ENCODE assay signal across 20 cellular contexts in genomic region chr18:79578396-79579260, GRCh38.
DNase-seq lines count a peak whose midpoint lies in the region; ATAC-seq and TF ChIP-seq lines count a peak whose summit lies in the region.
"Had no signal": no experiment of that assay in that cellular context is flagged by ENCODE, and none has a peak within 500 bp of the region (broad histone marks: within the 10 kb centered on the region; RNA-seq: fewer than 3 reads in every experiment).

No MANE protein-coding gene starts in this region.

- peak overlapping the region; percentile 5 for H2AK5ac ChIP-seq in neuronal stem cell (ENCODE audit: low read depth, low read length)

- no peak overlapping the region for H2BK15ac ChIP-seq in neuronal stem cell (ENCODE audit: low read length)

- H3K27ac ChIP-seq in neuronal stem cell (replicated peaks; ENCODE audit: low read length) = no peak overlapping the region
- H3K27ac ChIP-seq in aorta (ENCODE audit: low read depth in 1 of 2, low read length in 2 of 2) = no peak overlapping the region
- H3K27ac ChIP-seq: 22Rv1, breast epithelium, prostate gland had no signal

- H3K9me3 Mint-ChIP-seq in natural killer cell treated with Interleukin-12 subunit alpha and Interleukin-12 subunit beta and Interleukin-15 and Interleukin-18, amount 100 ng/mL, for 72 hours = no peaks in the 10 kb centered on the region
- peaks cover 0 to 2% of the 10 kb centered on the region in 2 donors for H3K9me3 Mint-ChIP-seq in natural killer cell

- DNase-seq in DMS 273 (lab: John Stamatoyannopoulos, UW; ENCODE audit: unreplicated experiment) (peak; percentile 19), DMS 273 treated with DMSO at 0.1 percent for 48 hours (lab: John Stamatoyannopoulos, UW) (no peak), natural killer cell (no peak), neuronal stem cell (ENCODE audit: low spot score) (no peak), aorta (peak; percentile 41 to 69), NCI-H345 (lab: John Stamatoyannopoulos, UW) (no peak), NCI-H526 (lab: John Stamatoyannopoulos, UW) (no peak)
- DNase-seq in natural killer cell treated with Interleukin-12 subunit alpha and Interleukin-12 subunit beta and Interleukin-15 and Interleukin-18, amount 100 ng/mL, for 72 hours (ENCODE audit: low spot score) = peak; percentile 59
- DNase-seq: Calu3, KG1, mammary epithelial cell, naive B cell, NCI-H82, SK-N-SH, T1000 had no signal

- no peak overlapping the region for H4K91ac ChIP-seq in neuronal stem cell (ENCODE audit: low read depth, low read length, poor library complexity)

- no peak overlapping the region for H3K27ac Mint-ChIP-seq in natural killer cell treated with Interleukin-12 subunit alpha and Interleukin-12 subunit beta and Interleukin-15 and Interleukin-18, amount 100 ng/mL, for 72 hours
- no peak overlapping the region for H3K27ac Mint-ChIP-seq in natural killer cell
- H3K27ac Mint-ChIP-seq: naive B cell had no signal

- no peak overlapping the region for H2AFZ ChIP-seq in neuronal stem cell (ENCODE audit: low read length)

- H3K14ac ChIP-seq in neuronal stem cell (ENCODE audit: low read length) = no peak overlapping the region

- peaks cover 0 to 5% of the 10 kb centered on the region in 2 donors for H3K4me1 ChIP-seq in neuronal stem cell (ENCODE audit: control insufficient read depth in 2 of 2, insufficient read depth in 1 of 2, low read depth in 1 of 2, low read length in 2 of 2)
- no peaks in the 10 kb centered on the region for H3K4me1 ChIP-seq in aorta (ENCODE audit: control insufficient read depth in 1 of 2, insufficient read depth in 2 of 2, low read length in 2 of 2)

- no peaks in the 10 kb centered on the region for H3K27me3 Mint-ChIP-seq in natural killer cell treated with Interleukin-12 subunit alpha and Interleukin-12 subunit beta and Interleukin-15 and Interleukin-18, amount 100 ng/mL, for 72 hours
- H3K27me3 Mint-ChIP-seq in natural killer cell (ENCODE audit: low read depth in 2 of 2) = no peaks in the 10 kb centered on the region
- H3K27me3 Mint-ChIP-seq: naive B cell had no signal

- no peaks in the 10 kb centered on the region for H3K36me3 Mint-ChIP-seq in natural killer cell treated with Interleukin-12 subunit alpha and Interleukin-12 subunit beta and Interleukin-15 and Interleukin-18, amount 100 ng/mL, for 72 hours
- H3K36me3 Mint-ChIP-seq in natural killer cell = no peaks in the 10 kb centered on the region

- H3K23ac ChIP-seq in neuronal stem cell (ENCODE audit: low read depth, low read length, poor library complexity) = no peak overlapping the region

- H3K4me1 Mint-ChIP-seq in natural killer cell treated with Interleukin-12 subunit alpha and Interleukin-12 subunit beta and Interleukin-15 and Interleukin-18, amount 100 ng/mL, for 72 hours (ENCODE audit: low read depth in 2 of 2) = no peaks in the 10 kb centered on the region
- H3K4me1 Mint-ChIP-seq in natural killer cell = peaks cover 0 to 4% of the 10 kb centered on the region in 2 donors

- H3K4ac ChIP-seq in neuronal stem cell (ENCODE audit: low read length) = no peak overlapping the region

- peak overlapping the region; percentile 49 for H3K18ac ChIP-seq in neuronal stem cell (ENCODE audit: low read length)

- no peak for ATAC-seq in natural killer cell treated with Interleukin-12 subunit alpha and Interleukin-12 subunit beta and Interleukin-15 and Interleukin-18, amount 100 ng/mL, for 72 hours
- no peak for ATAC-seq in natural killer cell
- ATAC-seq in aorta (ENCODE audit: low FRiP score) = no peak
- ATAC-seq: activated naive CD4-positive, alpha-beta T cell treated with anti-CD3 and anti-CD28 coated beads, Interleukin-2, amount 50 U/mL, for 72 hours had no signal

- no peak overlapping the region for H2BK120ac ChIP-seq in neuronal stem cell (ENCODE audit: low read depth, low read length)

- H2BK5ac ChIP-seq in neuronal stem cell (ENCODE audit: low read length) = no peak overlapping the region

- no peak overlapping the region for H3K4me2 ChIP-seq in neuronal stem cell (ENCODE audit: insufficient read depth, low read length, poor library complexity, severe bottlenecking)
- H3K4me2 ChIP-seq: SK-N-SH, smooth muscle cell had no signal

- H3K27me3 ChIP-seq in neuronal stem cell (ENCODE audit: control insufficient read depth in 3 of 3, insufficient read depth in 3 of 3, low read depth in 1 of 3, low read length in 3 of 3) (peaks cover 0 to 2% (median 0%) of the 10 kb centered on the region in 3 experiments), aorta (ENCODE audit: control insufficient read depth in 1 of 2, insufficient read depth in 2 of 2, low read length in 1 of 2) (no peaks in the 10 kb centered on the region)
- H3K27me3 ChIP-seq: breast epithelium had no signal

- H3K79me1 ChIP-seq in neuronal stem cell (ENCODE audit: low read depth, low read length) = peaks cover 2% of the 10 kb centered on the region

- no peak overlapping the region for H4K8ac ChIP-seq in neuronal stem cell (ENCODE audit: low read depth, low read length)

- no CpG with 5 or more reads among the region's 27 CpGs for whole genome bisulfite sequencing in neuronal stem cell (ENCODE audit: extremely low coverage in 2 of 2, insufficient read length in 2 of 2, insufficient replicate concordance in 1 of 2), 2 donors
- 90 to 92% methylated on average over 27 of the region's 27 CpGs for WGBS in aorta, 2 donors

- H3K9me3 ChIP-seq in neuronal stem cell (replicated peaks in 1 of 2; ENCODE audit: control insufficient read depth in 2 of 2, insufficient read depth in 1 of 2, low read depth in 1 of 2, low read length in 2 of 2) = peaks cover 4 to 18% of the 10 kb centered on the region in 2 donors
- H3K9me3 ChIP-seq in aorta (ENCODE audit: control insufficient read depth, low read length) = no peaks in the 10 kb centered on the region
- H3K9me3 ChIP-seq: prostate gland had no signal

- no peak overlapping the region for H3K9ac ChIP-seq in neuronal stem cell (ENCODE audit: low read depth, low read length, poor library complexity)
- H3K9ac ChIP-seq: SK-N-SH had no signal

- H3K36me3 ChIP-seq in neuronal stem cell (replicated peaks in 1 of 2; ENCODE audit: control insufficient read depth in 2 of 2, insufficient read depth in 2 of 2, low read length in 2 of 2) (peaks cover 0 to 3% of the 10 kb centered on the region in 2 donors), aorta (ENCODE audit: control insufficient read depth in 1 of 2, insufficient read depth in 2 of 2, low read length in 1 of 2) (no peaks in the 10 kb centered on the region)
- H3K36me3 ChIP-seq: breast epithelium, prostate gland had no signal

- H2BK12ac ChIP-seq in neuronal stem cell (ENCODE audit: low read length) = peak overlapping the region; percentile 30

- H3K4me3 Mint-ChIP-seq in natural killer cell treated with Interleukin-12 subunit alpha and Interleukin-12 subunit beta and Interleukin-15 and Interleukin-18, amount 100 ng/mL, for 72 hours = no peak overlapping the region
- H3K4me3 Mint-ChIP-seq in natural killer cell = no peak overlapping the region

- TF ChIP-seq CTCF in natural killer cell (IDR thresholded peaks at IDR 0.05) = no peak

- H3K4me3 ChIP-seq in neuronal stem cell (ENCODE audit: low read length in 2 of 2) = no peak overlapping the region
- no peak overlapping the region for H3K4me3 ChIP-seq in aorta (ENCODE audit: low read length in 2 of 2)
- H3K4me3 ChIP-seq: breast epithelium, prostate gland, smooth muscle cell had no signal

- intact Hi-C loops in natural killer cell (cut with micrococcal nuclease) = no loop called here
- intact Hi-C loops in aorta (cut with DNase I) = loop anchor here (5.0 to 10.0 kb wide), 2 partner anchors 64 to 71 kb away; no protein-coding TSS in a partner anchor

Comparison
In these comparisons a context has a peak if more than half of its experiments do, and no peak if none do; other contexts are left out.
1. DNase-seq: peak in DMS 273 (single experiment), natural killer cell treated with Interleukin-12 subunit alpha and Interleukin-12 subunit beta and Interleukin-15 and Interleukin-18, amount 100 ng/mL, for 72 hours (single experiment) and aorta (2 of 2); none in DMS 273 treated with DMSO at 0.1 percent for 48 hours (single experiment), natural killer cell (single experiment), neuronal stem cell (single experiment), NCI-H345 (single experiment) and NCI-H526 (0 of 2).